ENCODE assay signal across 8 cellular contexts in genomic region chr9:99000480-99001395, GRCh38. TPM values are rescaled to one million over a fixed set of nuclear protein-coding genes. Genes with fewer than 3 reads are reported as not detected.
A peak's percentile ranks its signal among the peaks of the same experiment; 100 is the strongest.
DNase-seq lines count a peak whose midpoint lies in the region; ATAC-seq, FAIRE-seq and TF ChIP-seq lines count a peak whose summit lies in the region.

No MANE protein-coding gene starts in this region.

- no peak overlapping the region for H2AFZ ChIP-seq in SK-N-SH (ENCODE audit: low read depth)

- ATAC-seq in A549, result peak; percentile 48 to 67; a peak in 4 of 6 replicates
- ATAC-seq in right cardiac atrium, result no peak

- no peaks in the 10 kb centered on the region for H3K27me3 Mint-ChIP-seq in activated naive CD8-positive, alpha-beta T cell treated with anti-CD3 and anti-CD28 coated beads for 36 hours

- TF ChIP-seq RAD21 in A549 (conservative IDR thresholded peaks at IDR 0.05 in 1 of 2, IDR thresholded peaks at IDR 0.05 in 1 of 2) (peak; percentile 78 to 79), SK-N-SH (IDR thresholded peaks at IDR 0.05; ENCODE audit: low read length) (peak; percentile 76)

- H4K20me1 ChIP-seq in SK-N-SH (ENCODE audit: insufficient read depth), result no peaks in the 10 kb centered on the region

- H3K4me3 ChIP-seq in A549 (no peak overlapping the region), LNCaP clone FGC (ENCODE audit: low read depth, low read length) (no peak overlapping the region), SK-N-SH (ENCODE audit: low read depth in 2 of 2, low read length in 1 of 2) (peak overlapping the region in 1 of 2 experiments; percentile 7; a peak in 1 of 4 replicates), right cardiac atrium (ENCODE audit: low read length) (no peak overlapping the region)

- CTCF ChIA-PET in A549 (lab: Yijun Ruan, JAX), result interaction anchor here (1.0 to 14.7 kb wide), 18 partner anchors 12 to 1237 kb away, joined by 3 to 212 read pairs (median 4); partner anchors contain the start of gene TGFBR1
- CTCF ChIA-PET in SK-N-SH (lab: Yijun Ruan, JAX), result interaction anchor here (0.7 to 11.4 kb wide), 16 partner anchors 8 to 194 kb away, joined by 3 to 131 read pairs (median 4); partner anchors contain the start of gene TGFBR1

- no peak for TF ChIP-seq POLR2A in A549 (IDR thresholded peaks at IDR 0.05; ENCODE audit: low read length)
- no peak for TF ChIP-seq POLR2A in GM12891 (IDR thresholded peaks at IDR 0.05; ENCODE audit: low read depth, low read length)

- H3K4me3 Mint-ChIP-seq in activated naive CD8-positive, alpha-beta T cell treated with anti-CD3 and anti-CD28 coated beads for 36 hours, result no peak overlapping the region

- H3K9ac ChIP-seq in SK-N-SH, result no peak overlapping the region

- H3K79me2 ChIP-seq in SK-N-SH (ENCODE audit: insufficient read depth), result no peaks in the 10 kb centered on the region

- H3K4me2 ChIP-seq in A549 (no peak overlapping the region), SK-N-SH (no peak overlapping the region)

- H3K36me3 ChIP-seq in SK-N-SH (replicated peaks in 1 of 2; ENCODE audit: control insufficient read depth in 1 of 2, insufficient read depth in 2 of 2, low read length in 1 of 2), result no peaks in the 10 kb centered on the region

- 60% methylated on average over 5 of the region's 5 CpGs for WGBS in A549 (ENCODE audit: missing lambda C conversion rate)
- 64% methylated on average over 4 of the region's 5 CpGs for WGBS in SK-N-SH (ENCODE audit: low lambda C conversion rate)
- WGBS in right cardiac atrium, result 78% methylated on average over 5 of the region's 5 CpGs

- peaks cover 14% of the 10 kb centered on the region for H3K4me1 Mint-ChIP-seq in activated naive CD8-positive, alpha-beta T cell treated with anti-CD3 and anti-CD28 coated beads for 36 hours

- H3K9me3 ChIP-seq in A549 (no peaks in the 10 kb centered on the region), SK-N-SH (no peaks in the 10 kb centered on the region), right cardiac atrium (ENCODE audit: control insufficient read depth, low read length) (no peaks in the 10 kb centered on the region)

- intact Hi-C loops in right cardiac atrium (cut with DNase I), result loop anchor here in 2 of 4 donors (10.0 kb wide), 1 partner anchor 134 kb away; no protein-coding TSS in a partner anchor

- no peak overlapping the region for H3K27ac Mint-ChIP-seq in activated naive CD8-positive, alpha-beta T cell treated with anti-CD3 and anti-CD28 coated beads for 36 hours

- TF ChIP-seq EP300 in A549 (IDR thresholded peaks at IDR 0.05), result no peak
- TF ChIP-seq EP300 in SK-N-SH (IDR thresholded peaks at IDR 0.05; ENCODE audit: borderline replicate concordance in 1 of 2, low read depth in 1 of 2, low read length in 1 of 2), result no peak

- TF ChIP-seq CTCF in A549 (IDR thresholded peaks at IDR 0.05) (peak; percentile 72), LNCaP clone FGC (IDR thresholded peaks at IDR 0.05; ENCODE audit: control insufficient read depth, extremely low read depth, insufficient read depth) (peak; percentile 83), SK-N-SH (IDR thresholded peaks at IDR 0.05) (peak; percentile 83)

- no peak for FAIRE-seq in A549 (lab: Jason Lieb, UNC)
- peak; percentile 73 for FAIRE-seq in GM12891 (lab: Jason Lieb, UNC)

- H3K36me3 Mint-ChIP-seq in activated naive CD8-positive, alpha-beta T cell treated with anti-CD3 and anti-CD28 coated beads for 36 hours, result no peaks in the 10 kb centered on the region

- no peak overlapping the region; a peak in 1 of 6 replicates for H3K27ac ChIP-seq in A549
- no peak overlapping the region for H3K27ac ChIP-seq in SK-N-SH (ENCODE audit: low read depth in 2 of 2, low read length in 1 of 2)
- no peak overlapping the region for H3K27ac ChIP-seq in right cardiac atrium (ENCODE audit: low read length)

- H3K27me3 ChIP-seq in SK-N-SH (ENCODE audit: insufficient read depth), result no peaks in the 10 kb centered on the region
- no peaks in the 10 kb centered on the region for H3K27me3 ChIP-seq in right cardiac atrium (ENCODE audit: control insufficient read depth, insufficient read depth)

- H3K4me1 ChIP-seq in A549 (peaks cover 3% of the 10 kb centered on the region; the same call in 2 of the 3 replicates), SK-N-SH (ENCODE audit: control insufficient read depth in 1 of 2, insufficient read depth in 2 of 2, low read depth in 1 of 2, low read length in 1 of 2) (peaks cover 0 to 6% of the 10 kb centered on the region in 2 experiments; a peak in 1 of 4 replicates), right cardiac atrium (ENCODE audit: control insufficient read depth, insufficient read depth, low read length) (peaks cover 6% of the 10 kb centered on the region)

- DNase-seq in A549 (ENCODE audit: low read depth in 1 of 2, low spot score in 1 of 2) (peak; percentile 38 to 70), GM12891 (ENCODE audit: insufficient read length, low spot score) (peak; percentile 41), LNCaP clone FGC (ENCODE audit: low read depth) (peak; percentile 41), SK-N-SH (peak; percentile 49), right cardiac atrium (peak in 2 of 3 donors; percentile 80), mesenteric fat pad (ENCODE audit: low spot score) (no peak)
- DNase-seq in activated naive CD8-positive, alpha-beta T cell treated with anti-CD3 and anti-CD28 coated beads for 36 hours, result peak; percentile 39
- peak; percentile 8 to 36 for DNase-seq in stimulated activated CD4-positive, alpha-beta T cell treated with anti-CD3 and anti-CD28 coated beads, Interleukin-15, amount 100 ng/mL, for 1 hour (ENCODE audit: low read depth in 1 of 2, low spot score in 1 of 2)

- no peaks in the 10 kb centered on the region for H3K9me2 ChIP-seq in SK-N-SH

- H3K9me3 Mint-ChIP-seq in activated naive CD8-positive, alpha-beta T cell treated with anti-CD3 and anti-CD28 coated beads for 36 hours, result no peaks in the 10 kb centered on the region

- POLR2A ChIA-PET in A549 (lab: Yijun Ruan, JAX), result no interaction called here
- POLR2A ChIA-PET in SK-N-SH (lab: Yijun Ruan, JAX), result no interaction called here

- no peaks in the 10 kb centered on the region for H3F3A ChIP-seq in SK-N-SH (replicated peaks; ENCODE audit: insufficient read depth)

TF ChIP-seq in A549, 52 proteins besides CTCF, POLR2A, EP300 and RAD21:
- TF ChIP-seq SMC3 (IDR thresholded peaks at IDR 0.05) (peak; percentile 74), ZNF302 (CRISPR knock-in tag; IDR thresholded peaks at IDR 0.05) (no peak)

TF ChIP-seq in GM12891, 5 proteins besides CTCF, POLR2A, EP300 and RAD21:
- TF ChIP-seq POU2F2 (IDR thresholded peaks at IDR 0.05; ENCODE audit: low read depth, low read length), result no peak
- TF ChIP-seq SPI1 (IDR thresholded peaks at IDR 0.05; ENCODE audit: low read depth, low read length), result no peak
TF ChIP-seq in GM12891: peak in this region for 0.

TF ChIP-seq in SK-N-SH, 30 proteins besides CTCF, POLR2A, EP300 and RAD21:
- TF ChIP-seq SMC3 (IDR thresholded peaks at IDR 0.05; ENCODE audit: low read depth, low read length) (peak; percentile 81), JUND (IDR thresholded peaks at IDR 0.05) (no peak)
TF ChIP-seq in SK-N-SH: peak in this region for 1.

RNA-seq across cellular contexts. Expression of gene COL15A1, which starts 57.0 kb away (rescaled TPM):
- polyA plus RNA-seq in A549 (2011; rRNA removed) (0.08 and 0.09 TPM in 2 replicates), A549 (2017; fragmentation: RNase III; extraction: RNeasy Plus Mini Kit Qiagen cat#74134 plus additional on column Dnase treatment) (0.09 to 0.15 TPM (median 0.12 TPM) in 3 replicates), SK-N-SH (2012; rRNA removed) (0.76 and 0.84 TPM in 2 replicates), right cardiac atrium (22.5 TPM)
- polyA plus RNA-seq in A549 (2012; cell fraction: cytosol; rRNA removed), result 0.05 and 0.08 TPM in 2 replicates
- 0.02 and 0.18 TPM in 2 replicates for polyA plus RNA-seq in A549 (2012; cell fraction: nucleus; rRNA removed)
- polyA minus RNA-seq in A549 (2011; rRNA and poly(A)+ RNA removed), result 0.04 and 0.15 TPM in 2 replicates
- polyA plus RNA-seq in GM12891 (2012; ENCODE audit: low read depth, missing spikeins), result not detected
- 0.55 and 0.72 TPM in 2 replicates for polyA plus RNA-seq in SK-N-SH (2012; cell fraction: cytosol; rRNA removed)
- polyA plus RNA-seq in SK-N-SH (2012; cell fraction: nucleus; rRNA removed), result 1.3 and 2.5 TPM in 2 replicates
- total RNA-seq in activated naive CD8-positive, alpha-beta T cell treated with anti-CD3 and anti-CD28 coated beads for 36 hours, result under 1 TPM in 1 of 2 experiments, not detected in 1; 0.06 TPM
- total RNA-seq in right cardiac atrium (10 to 100 TPM; 34.7 to 87.1 (median 63.5) TPM), mesenteric fat pad (73.3 TPM)

Comparison
In these comparisons a context has a peak if more than half of its experiments do, and no peak if none do; other contexts are left out.
1. ATAC-seq: peak in A549 (2 of 2); none in right cardiac atrium (0 of 2).
2. RNA of gene COL15A1, which starts 57.0 kb away (total RNA-seq): 73.3 TPM in mesenteric fat pad (single experiment) and 34.7 to 87.1 TPM in right cardiac atrium; 0.06 TPM in activated naive CD8-positive, alpha-beta T cell treated with anti-CD3 and anti-CD28 coated beads for 36 hours; every median in the first group is over 10 times any median in the second.
3. Of the 12 proteins assayed by ChIP-seq in both A549 and SK-N-SH: peak only in A549: none; only in SK-N-SH: none; in both: CTCF, RAD21 and SMC3; in neither: 9.
4. Peak in every context shown above with its lines, with median percentiles within 50 percentile points of each other: CTCF ChIP-seq.